8 cellular contexts compared by ENCODE assay signal in the genomic region with DNA sequence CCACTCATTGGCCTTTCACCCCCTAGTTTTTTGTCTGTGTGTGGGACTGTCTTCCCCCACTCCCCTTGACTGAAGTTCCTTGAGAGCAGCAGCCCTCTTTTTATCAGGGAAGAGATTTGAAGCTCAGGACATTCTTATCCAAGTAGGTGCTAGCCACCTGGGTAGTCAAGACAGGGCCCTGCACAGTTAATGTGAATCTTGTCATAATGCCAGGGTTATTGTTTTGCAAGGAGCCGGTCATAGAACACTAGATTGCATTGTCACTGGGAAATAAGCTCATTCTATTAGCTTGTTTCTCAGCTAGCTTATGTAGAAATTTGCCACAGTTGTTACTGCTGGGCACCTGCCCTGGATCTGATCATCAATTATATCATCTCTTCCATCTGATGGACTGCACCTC. TPM values are rescaled to one million over a fixed set of nuclear protein-coding genes. Genes with fewer than 3 reads are reported as not detected.
DNase-seq lines count a peak whose midpoint lies in the region; ATAC-seq and TF ChIP-seq lines count a peak whose summit lies in the region.

No MANE protein-coding gene starts in this region.

- H3K4me3 ChIP-seq in fibroblast of villous mesenchyme (ENCODE audit: low read depth, low read length): peak overlapping the region; percentile 66
- peak overlapping the region in 3 of 4 donors; percentile 61 to 67 (median 66) for H3K4me3 ChIP-seq in sigmoid colon
- no peak overlapping the region for H3K4me3 ChIP-seq in lower leg skin (ENCODE audit: low read depth, poor library complexity, severe bottlenecking)

- POLR2A ChIA-PET in RWPE1 (lab: Yijun Ruan, JAX; ENCODE audit: low non-redundant PET): no interaction called here

- no peak for TF ChIP-seq POLR2A in sigmoid colon (IDR thresholded peaks at IDR 0.05)
- no peak for TF ChIP-seq POLR2A in lower leg skin (IDR thresholded peaks at IDR 0.05)

- in situ Hi-C loops in GM13977 (cut with MboI; ENCODE audit: low pct_unique_long_range_greater_than_20kb, low sequenced_read_pairs, unreplicated experiment): no loop called here

- intact Hi-C loops in sigmoid colon (cut with DNase I): loop anchor here (1.0 to 10.0 kb wide), 2 partner anchors 34 to 294 kb away; a partner anchor contains a TSS
- intact Hi-C loops in lower leg skin (cut with DNase I; ENCODE audit: low total_unique reads): no loop called here

- TF ChIP-seq CTCF in GM13977 (IDR thresholded peaks at IDR 0.05; ENCODE audit: extremely low read depth, insufficient read depth, missing control alignments): no peak
- TF ChIP-seq CTCF in RWPE1 (conservative IDR thresholded peaks at IDR 0.05; ENCODE audit: low read depth): no peak
- TF ChIP-seq CTCF in fibroblast of villous mesenchyme (IDR thresholded peaks at IDR 0.05; ENCODE audit: insufficient read depth, low read depth, low read length): no peak
- TF ChIP-seq CTCF in sigmoid colon (IDR thresholded peaks at IDR 0.05): no peak
- no peak for TF ChIP-seq CTCF in lower leg skin (IDR thresholded peaks at IDR 0.05)

- ATAC-seq in HG02973 (IDR thresholded peaks at IDR 0.05; ENCODE audit: unreplicated experiment) (no peak), HG02852 (IDR thresholded peaks at IDR 0.05; ENCODE audit: unreplicated experiment) (no peak)

- no peaks in the 10 kb centered on the region for H3K27me3 ChIP-seq in sigmoid colon

- DNase-seq in GM13977 (ENCODE audit: low spot score) (peak; percentile 7), RWPE1 (ENCODE audit: low spot score) (no peak), fibroblast of villous mesenchyme (ENCODE audit: low read depth) (no peak), sigmoid colon (no peak), lower leg skin (ENCODE audit: low spot score in 2 of 2) (no peak), MV-4-11 (lab: John Stamatoyannopoulos, UW) (no peak)

- WGBS in sigmoid colon, 2 donors: 18 to 53% methylated on average over 1 of the region's 1 CpG
- WGBS in lower leg skin, 2 donors: 18 to 36% methylated on average over 1 of the region's 1 CpG

- H3K9me3 ChIP-seq in sigmoid colon: no peaks in the 10 kb centered on the region

- peaks cover 0 to 23% (median 14%) of the 10 kb centered on the region in 4 donors for H3K4me1 ChIP-seq in sigmoid colon

- CTCF ChIA-PET in RWPE1 (lab: Yijun Ruan, JAX): interaction anchor here (0.6 kb wide), 1 partner anchor 25 kb away, joined by 3 read pairs; no protein-coding TSS in a partner anchor

- TF ChIP-seq EP300 in sigmoid colon (IDR thresholded peaks at IDR 0.05): no peak

- peak overlapping the region; percentile 80 for H3K27ac ChIP-seq in RWPE1
- H3K27ac ChIP-seq in sigmoid colon: peak overlapping the region in 2 of 4 donors; percentile 79 to 86

- no peaks in the 10 kb centered on the region for H3K36me3 ChIP-seq in sigmoid colon

RNA-seq across cellular contexts. Expression of a gene that starts 33.7 kb away (rescaled TPM):
- total RNA-seq in fibroblast of villous mesenchyme (35.4 and 43.2 TPM in 2 replicates), sigmoid colon (100 to 1,000 TPM in 1 of 4 donors, 10 to 100 TPM in 3; 67.8 to 127 (median 91.0) TPM), lower leg skin (100 to 1,000 TPM; 127 to 150 (median 133) TPM)
- 10 to 100 TPM; 11.5 to 21.0 (median 15.0) TPM for polyA plus RNA-seq in sigmoid colon
